9 cellular contexts compared by ENCODE assay signal in the genomic region with DNA sequence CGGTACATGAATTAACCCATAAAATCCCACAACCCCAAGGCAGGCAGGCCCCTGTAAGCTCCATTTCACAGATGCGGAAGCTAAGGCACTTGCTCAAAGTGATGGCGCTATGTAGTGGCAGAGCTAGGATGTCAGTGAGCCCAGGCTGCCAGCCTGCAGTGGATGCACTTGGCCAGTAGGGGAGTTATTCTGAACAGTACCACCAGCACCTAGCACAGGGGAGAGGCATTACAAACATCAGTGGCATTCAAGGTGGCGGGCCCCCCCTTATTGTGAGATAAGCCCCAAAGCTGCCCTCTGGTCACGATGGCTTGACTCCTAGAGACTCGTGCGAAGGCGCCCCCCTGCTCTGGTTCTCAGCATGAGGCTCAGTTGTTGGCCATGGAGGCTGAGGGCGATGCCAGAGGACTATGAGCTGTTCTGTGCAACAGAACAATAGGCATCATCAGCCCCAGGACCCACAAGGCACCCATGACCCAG. TPM values are rescaled to one million over a fixed set of nuclear protein-coding genes. Genes with fewer than 3 reads are reported as not detected.
DNase-seq lines count a peak whose midpoint lies in the region; ATAC-seq, FAIRE-seq and TF ChIP-seq lines count a peak whose summit lies in the region.
"Had no signal": no experiment of that assay in that cellular context is flagged by ENCODE, and none has a peak within 500 bp of the region (broad histone marks: within the 10 kb centered on the region; RNA-seq: fewer than 3 reads in every experiment).

No MANE protein-coding gene starts in this region.

- H3K9ac ChIP-seq in keratinocyte (ENCODE audit: control insufficient read depth, extremely low read depth, insufficient read depth, low read length) (no peak overlapping the region), stomach smooth muscle (ENCODE audit: low read length in 2 of 2) (peak overlapping the region in 1 of 2 donors; percentile 21)

- dilution Hi-C loops in keratinocyte (cut with MboI; ENCODE audit: extremely low pct_ligation_motif_present, low sequenced_read_pairs), result no loop called here

- intact Hi-C loops in adrenal gland (cut with DNase I), result no loop called here

- DNase-seq in A172 (ENCODE audit: low spot score) (peak; percentile 27), GM12892 (ENCODE audit: insufficient read length) (peak; percentile 57), NCI-H460 (ENCODE audit: extremely low read depth, low read depth) (peak; percentile 17), adrenal gland (peak in 3 of 7 donors; percentile 13 to 35 (median 18)), keratinocyte (ENCODE audit: low read depth, low spot score) (no peak)
- no peak for DNase-seq in stimulated activated naive CD4-positive, alpha-beta T cell (lab: John Stamatoyannopoulos, UW)

- TF ChIP-seq CTCF in adrenal gland (IDR thresholded peaks at IDR 0.05) (peak; percentile 14 to 55 (median 38)), keratinocyte (optimal IDR thresholded peaks at IDR 0.05 in 1 of 3, IDR thresholded peaks at IDR 0.05 in 1 of 3, conservative IDR thresholded peaks at IDR 0.05 in 1 of 3; ENCODE audit: extremely low read depth in 1 of 3, insufficient read depth in 2 of 3, low read length in 3 of 3) (peak; percentile 78 to 84 (median 83))

- FAIRE-seq in GM12892 (lab: Jason Lieb, UNC) (peak; percentile 30), keratinocyte (lab: Jason Lieb, UNC) (peak; percentile 64)
- FAIRE-seq: colon had no signal

- peaks cover 4% of the 10 kb centered on the region for H3K9me1 ChIP-seq in keratinocyte (ENCODE audit: control insufficient read depth, extremely low read depth, insufficient read depth, low read length)

- H3K9me3 ChIP-seq in adrenal gland (replicated peaks in 1 of 3) (no peaks in the 10 kb centered on the region), keratinocyte (ENCODE audit: control insufficient read depth, low read depth, low read length) (no peaks in the 10 kb centered on the region), stomach smooth muscle (ENCODE audit: control insufficient read depth in 2 of 2, low read length in 2 of 2) (no peaks in the 10 kb centered on the region)

- ATAC-seq in GM21367 (IDR thresholded peaks at IDR 0.05; ENCODE audit: unreplicated experiment), result no peak

- peaks cover 2% of the 10 kb centered on the region for H4K20me1 ChIP-seq in keratinocyte (ENCODE audit: control insufficient read depth, extremely low read depth, insufficient read depth, low read length)

- H3K4me3 ChIP-seq in adrenal gland (no peak overlapping the region), keratinocyte (ENCODE audit: control insufficient read depth in 2 of 3, extremely low read depth in 1 of 3, insufficient read depth in 2 of 3, low read depth in 1 of 3, low read length in 3 of 3) (no peak overlapping the region), stomach smooth muscle (ENCODE audit: low read length in 2 of 2) (no peak overlapping the region)

- H2AFZ ChIP-seq in keratinocyte (ENCODE audit: control insufficient read depth, low read length), result no peak overlapping the region

- TF ChIP-seq POLR2A in GM12892 (IDR thresholded peaks at IDR 0.05; ENCODE audit: low read depth, low read length) (no peak), adrenal gland (IDR thresholded peaks at IDR 0.05) (no peak)

- H3K36me3 ChIP-seq in adrenal gland (replicated peaks in 1 of 2) (peaks cover 0 to 36% of the 10 kb centered on the region in 2 donors), keratinocyte (ENCODE audit: control insufficient read depth in 2 of 2, extremely low read depth in 1 of 2, insufficient read depth in 2 of 2, low read length in 2 of 2) (peaks cover 14 to 27% of the 10 kb centered on the region in 2 experiments), stomach smooth muscle (ENCODE audit: control insufficient read depth in 2 of 2, insufficient read depth in 2 of 2, low read length in 2 of 2) (peaks cover 15 to 29% of the 10 kb centered on the region in 2 donors)

- H3K79me2 ChIP-seq in keratinocyte (ENCODE audit: control insufficient read depth, insufficient read depth, low read length), result no peaks in the 10 kb centered on the region

- H3K27me3 ChIP-seq in adrenal gland (no peaks in the 10 kb centered on the region), keratinocyte (ENCODE audit: control insufficient read depth, extremely low read depth, insufficient read depth, low read length) (no peaks in the 10 kb centered on the region), stomach smooth muscle (ENCODE audit: control insufficient read depth in 1 of 2, insufficient read depth in 2 of 2, low read length in 2 of 2) (no peaks in the 10 kb centered on the region)

- no peaks in the 10 kb centered on the region for H3K4me1 ChIP-seq in adrenal gland (replicated peaks in 1 of 2)
- no peaks in the 10 kb centered on the region for H3K4me1 ChIP-seq in keratinocyte (ENCODE audit: control insufficient read depth, extremely low read depth, insufficient read depth, low read length)
- H3K4me1 ChIP-seq in stomach smooth muscle (ENCODE audit: control insufficient read depth, insufficient read depth, low read length), result peaks cover 48% of the 10 kb centered on the region

- 90 to 100% (median 92%) methylated on average over 1 to 9 of the region's 9 CpGs for WGBS in adrenal gland, 4 donors

- H3K27ac ChIP-seq in adrenal gland (no peak overlapping the region), keratinocyte (ENCODE audit: control insufficient read depth, insufficient read depth, low read length) (no peak overlapping the region), stomach smooth muscle (ENCODE audit: low read length) (peak overlapping the region; percentile 94)

- H3K4me2 ChIP-seq in keratinocyte (ENCODE audit: control insufficient read depth, extremely low read depth, insufficient read depth, low read depth, low read length), result no peak overlapping the region

RNA-seq across cellular contexts. Expression of a gene that starts 33.8 kb away (rescaled TPM):
- total RNA-seq in A172 (2014; rRNA removed; shearing (Covaris generic)), result 75.2 and 82.5 TPM in 2 replicates
- polyA plus RNA-seq in GM12892 (2012; ENCODE audit: missing spikeins), result 17.4 TPM
- total RNA-seq in NCI-H460 (2014; rRNA removed; shearing (Covaris generic)), result 65.1 and 65.6 TPM in 2 replicates
- polyA plus RNA-seq in NCI-H460 (2014; cell fraction: nucleus; rRNA removed), result 51.9 and 93.5 TPM in 2 replicates
- total RNA-seq in adrenal gland, result 100 to 1,000 TPM in 2 of 8 donors, 10 to 100 TPM in 6; 65.4 to 105 (median 84.3) TPM
- 100 to 1,000 TPM in 2 of 3 donors, 10 to 100 TPM in 1; 51.0 to 225 (median 130) TPM for polyA plus RNA-seq in adrenal gland
- polyA plus RNA-seq in keratinocyte, result 23.5 to 33.5 TPM (median 28.3 TPM) in 3 replicates
- polyA plus RNA-seq in keratinocyte (2011; ENCODE audit: low read depth), result 32.8 TPM
- polyA plus RNA-seq in keratinocyte (2011; cell fraction: cytosol; rRNA removed), result 13.6 and 22.3 TPM in 2 replicates
- polyA plus RNA-seq in keratinocyte (2011; cell fraction: nucleus; rRNA removed), result 138 and 170 TPM in 2 replicates
- 44.8 and 63.8 TPM in 2 replicates for polyA plus RNA-seq in keratinocyte (2012; ENCODE audit: low replicate concordance)
- 69.6 to 213 TPM (median 80.1 TPM) in 3 replicates for polyA minus RNA-seq in keratinocyte
- polyA minus RNA-seq in keratinocyte (2011; cell fraction: cytosol; rRNA and poly(A)+ RNA removed), result 62.9 TPM
- 180 and 212 TPM in 2 replicates for polyA minus RNA-seq in keratinocyte (2011; cell fraction: nucleus; rRNA and poly(A)+ RNA removed)

RNA-seq across cellular contexts. Expression of a gene that starts 34.0 kb away (rescaled TPM):
- 8.2 and 24.7 TPM in 2 replicates for total RNA-seq in A172 (2014; rRNA removed; shearing (Covaris generic))
- 7.0 TPM for polyA plus RNA-seq in GM12892 (2012; ENCODE audit: missing spikeins)
- 13.9 and 14.3 TPM in 2 replicates for total RNA-seq in NCI-H460 (2014; rRNA removed; shearing (Covaris generic))
- polyA plus RNA-seq in NCI-H460 (2014; cell fraction: nucleus; rRNA removed), result 10.7 and 34.8 TPM in 2 replicates
- 10 to 100 TPM; 13.2 to 80.4 (median 17.9) TPM for total RNA-seq in adrenal gland
- polyA plus RNA-seq in adrenal gland (10 to 100 TPM in 2 of 3 donors, 1 to 10 TPM in 1; 9.1 to 17.6 (median 10.3) TPM), keratinocyte (15.4 to 19.0 TPM (median 19.0 TPM) in 3 replicates)
- 10.9 TPM for polyA plus RNA-seq in keratinocyte (2011; ENCODE audit: low read depth)
- 11.5 and 14.2 TPM in 2 replicates for polyA plus RNA-seq in keratinocyte (2011; cell fraction: cytosol; rRNA removed)
- polyA plus RNA-seq in keratinocyte (2011; cell fraction: nucleus; rRNA removed), result 60.8 and 79.5 TPM in 2 replicates
- polyA plus RNA-seq in keratinocyte (2012; ENCODE audit: low replicate concordance), result 5.9 and 12.7 TPM in 2 replicates
- 32.6 to 54.0 TPM (median 48.7 TPM) in 3 replicates for polyA minus RNA-seq in keratinocyte
- polyA minus RNA-seq in keratinocyte (2011; cell fraction: cytosol; rRNA and poly(A)+ RNA removed), result 13.0 TPM
- polyA minus RNA-seq in keratinocyte (2011; cell fraction: nucleus; rRNA and poly(A)+ RNA removed), result 36.6 and 60.9 TPM in 2 replicates

Comparison
In these comparisons a context has a peak if more than half of its experiments do, and no peak if none do; other contexts are left out.
1. DNase-seq: peak in A172 (single experiment), GM12892 (single experiment) and NCI-H460 (single experiment); none in keratinocyte (single experiment) and stimulated activated naive CD4-positive, alpha-beta T cell (0 of 6).